In the genomic region with DNA sequence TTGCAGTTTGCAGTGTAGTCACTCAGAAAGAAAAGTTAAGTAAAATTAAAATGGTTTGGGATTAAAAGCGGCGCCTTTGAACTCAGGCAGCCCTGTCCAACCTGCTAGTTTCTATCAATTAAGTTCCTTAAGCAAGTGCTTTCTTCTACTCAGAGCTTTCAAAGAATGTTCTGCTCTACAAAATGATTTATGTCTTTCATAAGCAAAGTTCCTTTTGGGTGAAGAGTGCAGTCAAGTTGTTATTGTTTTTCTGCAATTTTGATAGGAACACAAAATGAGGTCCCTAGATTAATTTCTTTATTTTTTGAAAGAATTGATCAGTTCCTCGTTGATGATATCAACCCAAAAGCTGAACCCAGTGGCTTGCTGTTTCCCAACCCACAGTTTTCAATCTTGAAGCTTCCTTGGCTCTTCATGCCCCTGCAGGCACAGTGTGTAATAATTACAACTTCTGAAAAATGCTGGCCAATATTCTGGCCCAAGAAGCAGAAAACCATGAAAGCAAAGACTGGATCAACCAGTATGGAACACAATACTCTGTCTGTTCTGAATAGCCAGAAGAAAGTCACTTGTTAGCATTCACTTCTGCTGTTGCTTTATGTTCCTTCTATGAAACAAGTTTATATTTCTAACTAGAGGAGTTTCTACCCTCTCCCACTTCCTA, we compare ENCODE assay signal across 22 cellular contexts.
A peak's percentile ranks its signal among the peaks of the same experiment; 100 is the strongest.
DNase-seq lines count a peak whose midpoint lies in the region; TF ChIP-seq lines count a peak whose summit lies in the region.
"Had no signal": no experiment of that assay in that cellular context is flagged by ENCODE, and none has a peak within 500 bp of the region (broad histone marks: within the 10 kb centered on the region; RNA-seq: fewer than 3 reads in every experiment).

No MANE protein-coding gene starts in this region.

- H3K9me3 ChIP-seq in adipocyte (ENCODE audit: control insufficient read depth, low read length) (no peaks in the 10 kb centered on the region), neuronal stem cell (replicated peaks in 1 of 2; ENCODE audit: control insufficient read depth in 2 of 2, insufficient read depth in 1 of 2, low read depth in 1 of 2, low read length in 2 of 2) (no peaks in the 10 kb centered on the region)

- no TSS peak for BruUV-seq in Calu3 (replicated peaks; lab: Mats Ljungman, UMichigan)

- POLR2A ChIA-PET in GM10248 (lab: Yijun Ruan, JAX), result no interaction called here

- H3K36me3 Mint-ChIP-seq in Calu3 (ENCODE audit: insufficient read depth, unreplicated experiment), result no peaks in the 10 kb centered on the region
- no peaks in the 10 kb centered on the region for H3K36me3 Mint-ChIP-seq in activated naive CD4-positive, alpha-beta T cell treated with anti-CD3 and anti-CD28 coated beads for 36 hours (ENCODE audit: low read depth)

- H3K4me1 ChIP-seq in adipocyte (ENCODE audit: control insufficient read depth, insufficient read depth, low read length), result peaks cover 15% of the 10 kb centered on the region
- H3K4me1 ChIP-seq in neuronal stem cell (ENCODE audit: control insufficient read depth in 2 of 2, insufficient read depth in 1 of 2, low read depth in 1 of 2, low read length in 2 of 2), result no peaks in the 10 kb centered on the region

- no peaks in the 10 kb centered on the region for H3K27me3 ChIP-seq in adipocyte (replicated peaks; ENCODE audit: control insufficient read depth, insufficient read depth, low read length)
- no peaks in the 10 kb centered on the region for H3K27me3 ChIP-seq in neuronal stem cell (ENCODE audit: control insufficient read depth in 3 of 3, insufficient read depth in 3 of 3, low read depth in 1 of 3, low read length in 3 of 3)

- intact Hi-C loops in Calu3 (cut with micrococcal nuclease; ENCODE audit: unreplicated experiment), result no loop called here
- intact Hi-C loops in activated naive CD4-positive, alpha-beta T cell treated with anti-CD3 and anti-CD28 coated beads for 36 hours (cut with micrococcal nuclease), result no loop called here

- H3K18ac ChIP-seq in neuronal stem cell (ENCODE audit: low read length), result no peak overlapping the region

- H3K4ac ChIP-seq in neuronal stem cell (ENCODE audit: low read length), result no peak overlapping the region

- H3K4me1 Mint-ChIP-seq in Calu3 (ENCODE audit: low read depth, unreplicated experiment), result peaks cover 43% of the 10 kb centered on the region
- H3K4me1 Mint-ChIP-seq in activated naive CD4-positive, alpha-beta T cell treated with anti-CD3 and anti-CD28 coated beads for 36 hours (ENCODE audit: low read depth), result peaks cover 26% of the 10 kb centered on the region

- no peak overlapping the region for H3K9ac ChIP-seq in adipocyte (ENCODE audit: low read length)
- no peak overlapping the region for H3K9ac ChIP-seq in neuronal stem cell (ENCODE audit: low read depth, low read length, poor library complexity)

- TF ChIP-seq CTCF in Calu3 (IDR thresholded peaks at IDR 0.05; ENCODE audit: unreplicated experiment) (no peak), GM10248 (IDR thresholded peaks at IDR 0.05; ENCODE audit: control extremely low read depth, extremely low read depth, low read depth, missing control alignments) (no peak)

- no peak overlapping the region for H3K14ac ChIP-seq in neuronal stem cell (ENCODE audit: low read length)

- H3K4me3 ChIP-seq in adipocyte (ENCODE audit: low read length) (no peak overlapping the region), neuronal stem cell (ENCODE audit: low read length in 2 of 2) (no peak overlapping the region)

- CTCF ChIA-PET in Calu3 (lab: Charles Lee) (no interaction called here), GM10248 (lab: Yijun Ruan, JAX) (interaction anchor here (0.8 to 1.3 kb wide), 2 partner anchors 9 to 127 kb away, joined by 3 read pairs; no protein-coding TSS in a partner anchor)
- CTCF ChIA-PET in activated naive CD4-positive, alpha-beta T cell treated with anti-CD3 and anti-CD28 coated beads for 36 hours (lab: Charles Lee), result interaction anchor here (1.3 kb wide), 1 partner anchor 55 kb away, joined by 5 read pairs; no protein-coding TSS in a partner anchor

- H2BK12ac ChIP-seq in neuronal stem cell (ENCODE audit: low read length), result no peak overlapping the region

- no peak overlapping the region for H2BK5ac ChIP-seq in neuronal stem cell (ENCODE audit: low read length)

- H2AFZ ChIP-seq in neuronal stem cell (ENCODE audit: low read length), result peak overlapping the region; percentile 5

- H2AK5ac ChIP-seq in neuronal stem cell (ENCODE audit: low read depth, low read length), result no peak overlapping the region

- H3K79me1 ChIP-seq in neuronal stem cell (ENCODE audit: low read depth, low read length), result no peaks in the 10 kb centered on the region

- H3K27me3 Mint-ChIP-seq in Calu3 (ENCODE audit: unreplicated experiment), result no peaks in the 10 kb centered on the region
- peaks cover 8% of the 10 kb centered on the region for H3K27me3 Mint-ChIP-seq in activated naive CD4-positive, alpha-beta T cell treated with anti-CD3 and anti-CD28 coated beads for 36 hours (ENCODE audit: low read depth)

- no peak overlapping the region for H3K27ac ChIP-seq in neuronal stem cell (replicated peaks; ENCODE audit: low read length)
- H3K27ac ChIP-seq: C4-2B had no signal

- WGBS in neuronal stem cell (ENCODE audit: extremely low coverage in 2 of 2, insufficient read length in 2 of 2, insufficient replicate concordance in 1 of 2), 2 donors, result no CpG with 5 or more reads among the region's 3 CpGs

- no peak overlapping the region for H2BK15ac ChIP-seq in neuronal stem cell (ENCODE audit: low read length)

- H4K91ac ChIP-seq in neuronal stem cell (ENCODE audit: low read depth, low read length, poor library complexity), result no peak overlapping the region

- no peak overlapping the region for H3K4me3 Mint-ChIP-seq in Calu3 (ENCODE audit: low read depth, unreplicated experiment)
- H3K4me3 Mint-ChIP-seq in activated naive CD4-positive, alpha-beta T cell treated with anti-CD3 and anti-CD28 coated beads for 36 hours, result no peak overlapping the region
- H3K4me3 Mint-ChIP-seq: T-helper 17 cell had no signal

- H3K9me3 Mint-ChIP-seq in Calu3 (ENCODE audit: low read depth, unreplicated experiment), result no peaks in the 10 kb centered on the region
- H3K9me3 Mint-ChIP-seq in activated naive CD4-positive, alpha-beta T cell treated with anti-CD3 and anti-CD28 coated beads for 36 hours, result no peaks in the 10 kb centered on the region

- DNase-seq in Calu3 (peak; percentile 28), adipocyte (ENCODE audit: low read depth) (peak; percentile 17), fibroblast of gingiva (ENCODE audit: low read depth) (peak; percentile 3), neuronal stem cell (ENCODE audit: low spot score) (no peak), KBM-7 (no peak), GM10248 (ENCODE audit: extremely low spot score) (no peak), NAMALWA (ENCODE audit: low spot score) (no peak)
- DNase-seq in activated naive CD4-positive, alpha-beta T cell treated with anti-CD3 and anti-CD28 coated beads for 36 hours, result no peak
- DNase-seq: activated CD4-positive, alpha-beta T cell treated with anti-CD3 and anti-CD28 coated beads, Interleukin-2, amount 50 U/mL, for 4 hours; activated naive CD4-positive, alpha-beta T cell; DND-41; GF-D8; mesendoderm; NCI-H1105; NCI-H187; NCI-H2171 treated with DMSO at 0.1 percent for 48 hours; NCI-H510A; nucleus accumbens; stimulated activated CD4-positive, alpha-beta T cell treated with anti-CD3 and anti-CD28 coated beads, Interleukin-4, amount 100 ng/mL, for 24 hours; substantia nigra; T-helper 17 cell had no signal

- H3K36me3 ChIP-seq in adipocyte (ENCODE audit: control insufficient read depth, insufficient read depth, low read length, severe bottlenecking), result no peaks in the 10 kb centered on the region
- no peaks in the 10 kb centered on the region for H3K36me3 ChIP-seq in neuronal stem cell (replicated peaks in 1 of 2; ENCODE audit: control insufficient read depth in 2 of 2, insufficient read depth in 2 of 2, low read length in 2 of 2)

- H3K4me2 ChIP-seq in neuronal stem cell (ENCODE audit: insufficient read depth, low read length, poor library complexity, severe bottlenecking), result no peak overlapping the region

- H4K8ac ChIP-seq in neuronal stem cell (ENCODE audit: low read depth, low read length), result no peak overlapping the region

- in situ Hi-C loops in KBM-7 (cut with MboI; ENCODE audit: low pct_unique_long_range_greater_than_20kb, low sequenced_read_pairs), result no loop called here

- no peak overlapping the region for H2BK120ac ChIP-seq in neuronal stem cell (ENCODE audit: low read depth, low read length)

- no peak overlapping the region for H3K23ac ChIP-seq in neuronal stem cell (ENCODE audit: low read depth, low read length, poor library complexity)

- no peak overlapping the region for H3K27ac Mint-ChIP-seq in Calu3 (ENCODE audit: unreplicated experiment)
- H3K27ac Mint-ChIP-seq in activated naive CD4-positive, alpha-beta T cell treated with anti-CD3 and anti-CD28 coated beads for 36 hours, result no peak overlapping the region
- H3K27ac Mint-ChIP-seq: T-helper 17 cell had no signal

Comparison
In these comparisons a context has a peak if more than half of its experiments do, and no peak if none do; other contexts are left out.
1. DNase-seq: peak in Calu3 (single experiment), adipocyte (single experiment) and fibroblast of gingiva (single experiment); none in neuronal stem cell (single experiment), KBM-7 (single experiment), activated naive CD4-positive, alpha-beta T cell treated with anti-CD3 and anti-CD28 coated beads for 36 hours (single experiment), GM10248 (single experiment) and NAMALWA (single experiment).